Comparison of ENCODE assay signal across 11 cellular contexts in genomic region chrX:22134681-22135080, GRCh38.
A peak's percentile ranks its signal among the peaks of the same experiment; 100 is the strongest.
DNase-seq lines count a peak whose midpoint lies in the region; TF ChIP-seq lines count a peak whose summit lies in the region.
"Had no signal": no experiment of that assay in that cellular context is flagged by ENCODE, and none has a peak within 500 bp of the region (broad histone marks: within the 10 kb centered on the region; RNA-seq: fewer than 3 reads in every experiment).

No MANE protein-coding gene starts in this region.

- no peak overlapping the region for H2AFZ ChIP-seq in osteoblast (ENCODE audit: low read length)

- H3K4me3 Mint-ChIP-seq in activated naive CD4-positive, alpha-beta T cell treated with anti-CD3 and anti-CD28 coated beads, Interleukin-2, amount 10 ng/mL, durations not matched to agents 7 days and 5 days, result no peak overlapping the region
- H3K4me3 Mint-ChIP-seq: activated naive CD8-positive, alpha-beta T cell treated with anti-CD3 and anti-CD28 coated beads, Interleukin-2, amount 10 ng/mL, durations not matched to agents 7 days and 5 days; T-helper 17 cell had no signal

- peak overlapping the region; percentile 68 for H3K4me2 ChIP-seq in osteoblast (ENCODE audit: insufficient read depth, low read length)

- peaks cover 17% of the 10 kb centered on the region for H3K4me1 ChIP-seq in osteoblast (ENCODE audit: insufficient read depth, low read length)

- TF ChIP-seq CTCF in epithelial cell of esophagus (IDR thresholded peaks at IDR 0.05; ENCODE audit: insufficient read depth, low read depth, low read length, missing control alignments) (no peak), osteoblast (IDR thresholded peaks at IDR 0.05; ENCODE audit: extremely low read depth, low read depth, low read length) (no peak)

- H4K20me1 ChIP-seq in osteoblast (ENCODE audit: insufficient read depth, low read length), result no peaks in the 10 kb centered on the region

- CTCF ChIA-PET in activated naive CD4-positive, alpha-beta T cell treated with anti-CD3 and anti-CD28 coated beads, Interleukin-2, amount 10 ng/mL, durations not matched to agents 7 days and 5 days (lab: Charles Lee), result interaction anchor here (0.5 to 2.9 kb wide), 4 partner anchors 11 to 614 kb away, joined by 3 to 9 read pairs (median 4); no protein-coding TSS in a partner anchor

- H3K79me2 ChIP-seq in osteoblast (ENCODE audit: insufficient read depth, low read length), result no peaks in the 10 kb centered on the region

- no peaks in the 10 kb centered on the region for H3K4me1 Mint-ChIP-seq in activated naive CD4-positive, alpha-beta T cell treated with anti-CD3 and anti-CD28 coated beads, Interleukin-2, amount 10 ng/mL, durations not matched to agents 7 days and 5 days
- H3K4me1 Mint-ChIP-seq: activated naive CD8-positive, alpha-beta T cell treated with anti-CD3 and anti-CD28 coated beads, Interleukin-2, amount 10 ng/mL, durations not matched to agents 7 days and 5 days; T-helper 17 cell had no signal

- DNase-seq in Caki2 (ENCODE audit: low read depth), result peak; percentile 78
- DNase-seq in NCI-H69 (lab: John Stamatoyannopoulos, UW), result peak; percentile 75
- DNase-seq in epithelial cell of esophagus (ENCODE audit: low read depth), result peak; percentile 84
- DNase-seq in osteoblast (ENCODE audit: insufficient read length, low spot score, missing footprints), result peak; percentile 49
- no peak for DNase-seq in activated naive CD4-positive, alpha-beta T cell treated with anti-CD3 and anti-CD28 coated beads, Interleukin-2, amount 10 ng/mL, durations not matched to agents 7 days and 5 days
- no peak for DNase-seq in posterior vena cava (ENCODE audit: low spot score)
- DNase-seq in C1 segment of cervical spinal cord (lab: John Stamatoyannopoulos, UW), result no peak
- no peak for DNase-seq in middle frontal gyrus (ENCODE audit: extremely low spot score, low spot score)
- DNase-seq: activated naive CD8-positive, alpha-beta T cell treated with anti-CD3 and anti-CD28 coated beads, Interleukin-2, amount 10 ng/mL, durations not matched to agents 7 days and 5 days; T-helper 17 cell had no signal

- H3K4me3 ChIP-seq in epithelial cell of esophagus (ENCODE audit: low read length), result no peak overlapping the region
- no peak overlapping the region for H3K4me3 ChIP-seq in osteoblast (ENCODE audit: insufficient read depth, low read length)
- H3K4me3 ChIP-seq: HAP-1 had no signal

- intact Hi-C loops in posterior vena cava (cut with DNase I), result no loop called here

- H3K27me3 ChIP-seq in osteoblast (ENCODE audit: insufficient read depth, low read length), result no peaks in the 10 kb centered on the region

- in situ Hi-C loops in Caki2 (cut with HindIII; ENCODE audit: low pct_unique_long_range_greater_than_20kb, low sequenced_read_pairs), result no loop called here

- no peaks in the 10 kb centered on the region for H3K9me3 Mint-ChIP-seq in activated naive CD4-positive, alpha-beta T cell treated with anti-CD3 and anti-CD28 coated beads, Interleukin-2, amount 10 ng/mL, durations not matched to agents 7 days and 5 days
- H3K9me3 Mint-ChIP-seq: activated naive CD8-positive, alpha-beta T cell treated with anti-CD3 and anti-CD28 coated beads, Interleukin-2, amount 10 ng/mL, durations not matched to agents 7 days and 5 days had no signal

- H3K27ac ChIP-seq in osteoblast (ENCODE audit: low read depth, low read length), result peak overlapping the region; percentile 83

- H3K36me3 ChIP-seq in osteoblast (ENCODE audit: insufficient read depth, low read length), result no peaks in the 10 kb centered on the region
- H3K36me3 ChIP-seq: HAP-1 had no signal

- no peaks in the 10 kb centered on the region for H3K36me3 Mint-ChIP-seq in activated naive CD4-positive, alpha-beta T cell treated with anti-CD3 and anti-CD28 coated beads, Interleukin-2, amount 10 ng/mL, durations not matched to agents 7 days and 5 days
- H3K36me3 Mint-ChIP-seq: activated naive CD8-positive, alpha-beta T cell treated with anti-CD3 and anti-CD28 coated beads, Interleukin-2, amount 10 ng/mL, durations not matched to agents 7 days and 5 days had no signal

- no peaks in the 10 kb centered on the region for H3K27me3 Mint-ChIP-seq in activated naive CD4-positive, alpha-beta T cell treated with anti-CD3 and anti-CD28 coated beads, Interleukin-2, amount 10 ng/mL, durations not matched to agents 7 days and 5 days
- H3K27me3 Mint-ChIP-seq: activated naive CD8-positive, alpha-beta T cell treated with anti-CD3 and anti-CD28 coated beads, Interleukin-2, amount 10 ng/mL, durations not matched to agents 7 days and 5 days; T-helper 17 cell had no signal

- H3K9me3 ChIP-seq in osteoblast (ENCODE audit: low read depth, low read length), result no peaks in the 10 kb centered on the region
- H3K9me3 ChIP-seq: HAP-1 had no signal

- H3K27ac Mint-ChIP-seq in activated naive CD4-positive, alpha-beta T cell treated with anti-CD3 and anti-CD28 coated beads, Interleukin-2, amount 10 ng/mL, durations not matched to agents 7 days and 5 days, result no peak overlapping the region
- H3K27ac Mint-ChIP-seq: activated naive CD8-positive, alpha-beta T cell treated with anti-CD3 and anti-CD28 coated beads, Interleukin-2, amount 10 ng/mL, durations not matched to agents 7 days and 5 days; T-helper 17 cell had no signal

Comparison
In these comparisons a context has a peak if more than half of its experiments do, and no peak if none do; other contexts are left out.
1. DNase-seq: peak in Caki2 (single experiment), NCI-H69 (single experiment), epithelial cell of esophagus (single experiment) and osteoblast (single experiment); none in activated naive CD4-positive, alpha-beta T cell treated with anti-CD3 and anti-CD28 coated beads, Interleukin-2, amount 10 ng/mL, durations not matched to agents 7 days and 5 days (single experiment), posterior vena cava (single experiment), C1 segment of cervical spinal cord (0 of 14) and middle frontal gyrus (single experiment).